Comparison of ENCODE assay signal across 8 cellular contexts in genomic region chr15:43514241-43515057, GRCh38. TPM values are rescaled to one million over a fixed set of nuclear protein-coding genes. Genes with fewer than 3 reads are reported as not detected.
DNase-seq lines count a peak whose midpoint lies in the region; ATAC-seq and TF ChIP-seq lines count a peak whose summit lies in the region.

No MANE protein-coding gene starts in this region.

- TF ChIP-seq CTCF in ascending aorta (IDR thresholded peaks at IDR 0.05) (peak in 2 of 3 experiments; percentile 30 to 49), thyroid gland (IDR thresholded peaks at IDR 0.05) (peak in 4 of 6 experiments; percentile 28 to 59 (median 52))

- H3K4me1 ChIP-seq in ascending aorta (peaks cover 5 to 30% of the 10 kb centered on the region in 2 donors), thyroid gland (peaks cover 14 to 33% of the 10 kb centered on the region in 2 donors)

- ATAC-seq in HG02938 (IDR thresholded peaks at IDR 0.05; ENCODE audit: unreplicated experiment) = no peak

- H3K9me3 ChIP-seq in ascending aorta (no peaks in the 10 kb centered on the region), thyroid gland (no peaks in the 10 kb centered on the region)

- H3K27me3 ChIP-seq in ascending aorta (no peaks in the 10 kb centered on the region), thyroid gland (no peaks in the 10 kb centered on the region)

- H3K4me3 ChIP-seq in ascending aorta (no peak overlapping the region), thyroid gland (replicated peaks in 1 of 3) (no peak overlapping the region)

- H3K27ac ChIP-seq in ascending aorta = no peak overlapping the region
- H3K27ac ChIP-seq in thyroid gland = peak overlapping the region in 2 of 3 donors; percentile 5 to 38

- WGBS in thyroid gland, 2 donors = 62 to 63% methylated on average over 4 of the region's 4 CpGs

- H3K36me3 ChIP-seq in ascending aorta (no peaks in the 10 kb centered on the region), thyroid gland (no peaks in the 10 kb centered on the region)

- peak in 1 of 2 donors; percentile 16 for TF ChIP-seq POLR2A in thyroid gland (IDR thresholded peaks at IDR 0.05)

- DNase-seq in NCI-H1417 (lab: John Stamatoyannopoulos, UW) = peak; percentile 17 to 48 (median 44)
- no peak for DNase-seq in NCI-H1417 treated with DMSO at 0.1 percent for 48 hours (lab: John Stamatoyannopoulos, UW)
- peak; percentile 18 for DNase-seq in NCI-H1694 (lab: John Stamatoyannopoulos, UW)
- DNase-seq in ascending aorta (ENCODE audit: low spot score in 2 of 2) = no peak
- peak; percentile 45 for DNase-seq in iris pigment epithelial cell (ENCODE audit: low read depth)
- DNase-seq in thyroid gland = no peak
- no peak for DNase-seq in GOT3 (lab: John Stamatoyannopoulos, UW)

- intact Hi-C loops in ascending aorta (cut with DNase I) = loop anchor here (5.0 to 10.0 kb wide), 5 partner anchors 32 to 1550 kb away; partner anchors contain the start of genes B2M, ELL3, LCMT2 and PATL2
- intact Hi-C loops in thyroid gland (cut with DNase I) = no loop called here

RNA-seq across cellular contexts. Expression of gene MAP1A, which starts 3.0 kb away (rescaled TPM):
- total RNA-seq in ascending aorta (19.9 TPM), thyroid gland (10 to 100 TPM; 12.4 to 27.1 (median 17.2) TPM)

RNA-seq across cellular contexts. Expression of gene TP53BP1, which starts 21.5 kb away (rescaled TPM):
- total RNA-seq in ascending aorta = 34.6 TPM
- 10 to 100 TPM; 46.4 to 98.0 (median 72.7) TPM for total RNA-seq in thyroid gland

Comparison
In these comparisons a context has a peak if more than half of its experiments do, and no peak if none do; other contexts are left out.
1. DNase-seq: peak in NCI-H1417 (3 of 3), NCI-H1694 (single experiment) and iris pigment epithelial cell (single experiment); none in NCI-H1417 treated with DMSO at 0.1 percent for 48 hours (single experiment), ascending aorta (0 of 2), thyroid gland (0 of 2) and GOT3 (single experiment).
2. H3K27ac ChIP-seq: peak in thyroid gland (2 of 3); none in ascending aorta (0 of 2).